8 cellular contexts compared by ENCODE assay signal in the genomic region with DNA sequence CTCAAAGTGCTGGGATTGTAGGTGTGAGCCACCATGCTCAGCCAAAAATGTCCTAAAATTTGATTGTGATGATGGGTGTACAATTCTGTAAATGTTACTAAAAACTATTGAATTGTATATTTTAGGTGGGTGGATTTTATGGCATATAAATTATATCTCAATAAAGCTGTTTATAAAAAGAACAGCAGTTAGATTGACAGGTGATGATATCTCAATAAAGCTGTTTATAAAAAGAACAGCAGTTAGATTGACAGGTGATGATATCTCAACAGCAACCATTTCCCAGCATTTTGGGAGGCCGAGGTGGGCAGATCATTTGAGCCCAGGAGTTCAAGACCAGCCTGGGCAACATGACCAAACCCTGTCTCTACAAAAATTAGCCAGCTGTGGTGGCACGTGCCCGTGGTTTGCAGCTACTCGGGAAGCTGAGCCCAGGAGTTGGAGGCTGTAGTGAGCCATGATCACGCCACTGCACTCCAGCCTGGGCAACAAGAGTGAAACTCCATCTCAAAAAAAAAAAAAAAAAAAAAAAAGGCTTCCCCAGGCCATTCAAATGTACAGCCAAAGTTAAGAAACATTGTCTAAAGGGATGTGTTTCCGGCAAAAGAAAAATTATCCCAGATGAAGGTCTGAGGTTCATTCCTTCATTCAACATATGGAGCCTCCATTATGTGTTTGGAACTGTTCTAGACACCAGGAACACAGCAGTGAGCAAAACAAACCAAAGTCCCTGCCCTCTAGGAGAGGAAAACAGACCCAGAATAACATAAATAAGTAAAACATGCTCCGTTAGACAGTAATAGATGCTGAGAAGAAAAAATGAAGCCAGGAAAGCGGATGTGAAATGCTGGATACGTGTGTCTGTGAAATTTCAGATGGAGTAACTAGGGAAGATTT. TPM values are rescaled to one million over a fixed set of nuclear protein-coding genes. Genes with fewer than 3 reads are reported as not detected.
DNase-seq lines count a peak whose midpoint lies in the region; ATAC-seq and TF ChIP-seq lines count a peak whose summit lies in the region.

No MANE protein-coding gene starts in this region.

- peak overlapping the region; percentile 79 to 97 (median 92) for H3K4me3 Mint-ChIP-seq in naive thymus-derived CD8-positive, alpha-beta T cell

- H3K18ac ChIP-seq in mesendoderm (ENCODE audit: low read length): no peak overlapping the region

- H3K9me3 ChIP-seq in BLaER1: peaks cover 7% of the 10 kb centered on the region
- peaks cover 8% of the 10 kb centered on the region; the same call in 1 of the 2 replicates for H3K9me3 ChIP-seq in HUES6 (ENCODE audit: control insufficient read depth, insufficient read depth, low read depth, low read length)
- no peaks in the 10 kb centered on the region for H3K9me3 ChIP-seq in body of pancreas
- H3K9me3 ChIP-seq in lower lobe of right lung: no peaks in the 10 kb centered on the region

- TF ChIP-seq CTCF in body of pancreas (IDR thresholded peaks at IDR 0.05) (no peak), lower lobe of right lung (IDR thresholded peaks at IDR 0.05) (no peak)

- H2BK120ac ChIP-seq in mesendoderm (ENCODE audit: low read depth, low read length): no peak overlapping the region

- H3K36me3 Mint-ChIP-seq in naive thymus-derived CD8-positive, alpha-beta T cell: peaks cover 0 to 20% (median 6%) of the 10 kb centered on the region in 3 donors

- no peak overlapping the region for H2AK5ac ChIP-seq in mesendoderm (ENCODE audit: low read length)

- H3K27ac ChIP-seq in BLaER1 (no peak overlapping the region), HUES6 (ENCODE audit: low read depth, low read length) (no peak overlapping the region), body of pancreas (peak overlapping the region in 3 of 4 donors; percentile 87 to 96 (median 94)), mesendoderm (ENCODE audit: low read depth, low read length) (no peak overlapping the region), lower lobe of right lung (no peak overlapping the region)

- POLR2A ChIA-PET in naive thymus-derived CD8-positive, alpha-beta T cell (lab: Charles Lee): interaction anchor here (0.7 to 1.6 kb wide), 6 partner anchors 24 to 427 kb away, joined by 3 to 13 read pairs (median 4); a partner anchor contains a TSS

- no peak overlapping the region for H4K8ac ChIP-seq in mesendoderm (ENCODE audit: low read depth, low read length)

- H3K27ac Mint-ChIP-seq in naive thymus-derived CD8-positive, alpha-beta T cell: peak overlapping the region; percentile 91 to 97 (median 94)

- H3K36me3 ChIP-seq in BLaER1: peaks cover 20% of the 10 kb centered on the region
- H3K36me3 ChIP-seq in HUES6 (ENCODE audit: control insufficient read depth, insufficient read depth, low read length): peaks cover 16% of the 10 kb centered on the region
- no peaks in the 10 kb centered on the region for H3K36me3 ChIP-seq in body of pancreas (replicated peaks in 1 of 2; ENCODE audit: insufficient read depth in 1 of 2, low read depth in 2 of 2)
- peaks cover 1% of the 10 kb centered on the region for H3K36me3 ChIP-seq in mesendoderm (ENCODE audit: control insufficient read depth, insufficient read depth, low read length)
- peaks cover 14% of the 10 kb centered on the region for H3K36me3 ChIP-seq in lower lobe of right lung

- peak overlapping the region; percentile 94 for H3K4me2 ChIP-seq in BLaER1
- no peak overlapping the region for H3K4me2 ChIP-seq in mesendoderm (ENCODE audit: low read length)

- H3K9ac ChIP-seq in BLaER1 (no peak overlapping the region), HUES6 (ENCODE audit: low read length) (no peak overlapping the region), mesendoderm (ENCODE audit: low read length) (no peak overlapping the region)

- H4K5ac ChIP-seq in mesendoderm (ENCODE audit: low read length): no peak overlapping the region

- intact Hi-C loops in body of pancreas (cut with DNase I) (no loop called here), lower lobe of right lung (cut with DNase I) (loop anchor here (10.0 kb wide), 1 partner anchor 52 kb away; no protein-coding TSS in a partner anchor)

- no peak for ATAC-seq in body of pancreas
- no peak for ATAC-seq in naive thymus-derived CD8-positive, alpha-beta T cell
- ATAC-seq in lower lobe of right lung: no peak

- no peak overlapping the region for H3K4ac ChIP-seq in mesendoderm (ENCODE audit: low read depth, low read length)

- H3K4me1 Mint-ChIP-seq in naive thymus-derived CD8-positive, alpha-beta T cell: peaks cover 24 to 52% (median 48%) of the 10 kb centered on the region in 4 donors

- no peak overlapping the region for H3K56ac ChIP-seq in mesendoderm (ENCODE audit: low read length)

- H3K27me3 ChIP-seq in BLaER1: no peaks in the 10 kb centered on the region
- no peaks in the 10 kb centered on the region for H3K27me3 ChIP-seq in HUES6 (ENCODE audit: control insufficient read depth, insufficient read depth, low read length)
- H3K27me3 ChIP-seq in body of pancreas: no peaks in the 10 kb centered on the region
- H3K27me3 ChIP-seq in mesendoderm (ENCODE audit: insufficient read depth, low read length, poor library complexity): no peaks in the 10 kb centered on the region
- H3K27me3 ChIP-seq in lower lobe of right lung (ENCODE audit: low read depth): no peaks in the 10 kb centered on the region

- H2BK15ac ChIP-seq in mesendoderm (replicated peaks; ENCODE audit: low read depth): no peak overlapping the region

- no peaks in the 10 kb centered on the region for H3K27me3 Mint-ChIP-seq in naive thymus-derived CD8-positive, alpha-beta T cell

- peaks cover 9% of the 10 kb centered on the region for H3K79me2 ChIP-seq in mesendoderm (ENCODE audit: control insufficient read depth, insufficient read depth, low read length)

- H3K9me3 Mint-ChIP-seq in naive thymus-derived CD8-positive, alpha-beta T cell: no peaks in the 10 kb centered on the region

- no peak overlapping the region for H2BK5ac ChIP-seq in mesendoderm (ENCODE audit: low read length)

- 87 to 89% methylated on average over 9 of the region's 9 CpGs for WGBS in body of pancreas, 2 donors
- no CpG with 5 or more reads among the region's 9 CpGs for WGBS in mesendoderm (ENCODE audit: extremely low coverage, insufficient coverage, low lambda C conversion rate)

- peaks cover 21% of the 10 kb centered on the region for H4K20me1 ChIP-seq in BLaER1

- H3K23ac ChIP-seq in mesendoderm (ENCODE audit: low read length): no peak overlapping the region

- DNase-seq in body of pancreas (no peak), DMS79 (lab: John Stamatoyannopoulos, UW) (no peak), mesendoderm (no peak), lower lobe of right lung (no peak), SHP77 (lab: John Stamatoyannopoulos, UW) (no peak)
- no peak for DNase-seq in naive thymus-derived CD8-positive, alpha-beta T cell

- H3K79me1 ChIP-seq in mesendoderm (ENCODE audit: low read length): peaks cover 17% of the 10 kb centered on the region

- H3K4me3 ChIP-seq in BLaER1: no peak overlapping the region; the same call in 1 of the 2 replicates
- peak overlapping the region; percentile 100 for H3K4me3 ChIP-seq in HUES6 (ENCODE audit: low read depth, low read length)
- H3K4me3 ChIP-seq in body of pancreas: no peak overlapping the region
- no peak overlapping the region for H3K4me3 ChIP-seq in mesendoderm (ENCODE audit: low read length)
- H3K4me3 ChIP-seq in lower lobe of right lung: no peak overlapping the region

- no peak for TF ChIP-seq POLR2A in body of pancreas (IDR thresholded peaks at IDR 0.05)

- peaks cover 40% of the 10 kb centered on the region for H3K4me1 ChIP-seq in BLaER1
- peaks cover 14% of the 10 kb centered on the region for H3K4me1 ChIP-seq in HUES6 (ENCODE audit: control insufficient read depth, insufficient read depth, low read length)
- H3K4me1 ChIP-seq in body of pancreas: peaks cover 24% of the 10 kb centered on the region
- peaks cover 3% of the 10 kb centered on the region for H3K4me1 ChIP-seq in mesendoderm (ENCODE audit: control insufficient read depth, low read depth, low read length)
- peaks cover 25% of the 10 kb centered on the region for H3K4me1 ChIP-seq in lower lobe of right lung

RNA-seq across cellular contexts. Expression of a gene that starts 1.7 kb away (rescaled TPM):
- total RNA-seq in body of pancreas (10 to 100 TPM; 36.1 to 95.9 TPM), lower lobe of right lung (95.7 TPM)
- total RNA-seq in naive thymus-derived CD8-positive, alpha-beta T cell: 100 to 1,000 TPM; 108 to 116 TPM
- 10 to 100 TPM; 65.3 to 82.2 (median 75.7) TPM for polyA plus RNA-seq in naive thymus-derived CD8-positive, alpha-beta T cell
- polyA plus RNA-seq in mesendoderm (2013, experiment 1 of 2): 38.6 TPM
- polyA plus RNA-seq in mesendoderm (2013, experiment 2 of 2): 36.6 TPM

RNA-seq across cellular contexts. Expression of a gene that starts 25.9 kb away (rescaled TPM):
- total RNA-seq in body of pancreas (10 to 100 TPM; 13.2 to 19.8 TPM), lower lobe of right lung (13.9 TPM)
- total RNA-seq in naive thymus-derived CD8-positive, alpha-beta T cell: 1 to 10 TPM; 8.7 to 8.9 TPM
- 1 to 10 TPM; 5.5 to 6.5 (median 6.2) TPM for polyA plus RNA-seq in naive thymus-derived CD8-positive, alpha-beta T cell
- 9.3 TPM for polyA plus RNA-seq in mesendoderm (2013, experiment 1 of 2)
- polyA plus RNA-seq in mesendoderm (2013, experiment 2 of 2): 10.0 TPM

RNA-seq across cellular contexts. Expression of a gene that starts 55.9 kb away (rescaled TPM):
- 10 to 100 TPM; 16.3 to 27.4 TPM for total RNA-seq in body of pancreas
- total RNA-seq in naive thymus-derived CD8-positive, alpha-beta T cell: 10 to 100 TPM; 33.6 to 36.6 TPM
- polyA plus RNA-seq in naive thymus-derived CD8-positive, alpha-beta T cell: 10 to 100 TPM; 13.8 to 20.8 (median 19.0) TPM
- polyA plus RNA-seq in mesendoderm (2013, experiment 1 of 2): 8.6 TPM
- 8.9 TPM for polyA plus RNA-seq in mesendoderm (2013, experiment 2 of 2)
- 40.3 TPM for total RNA-seq in lower lobe of right lung

RNA-seq across cellular contexts. Expression of a gene that starts 59.5 kb away (rescaled TPM):
- total RNA-seq in body of pancreas (10 to 100 TPM; 13.8 to 15.6 TPM), lower lobe of right lung (17.3 TPM)
- 1 to 10 TPM; 1.2 to 1.6 TPM for total RNA-seq in naive thymus-derived CD8-positive, alpha-beta T cell
- 1 to 10 TPM; 1.7 to 3.6 (median 2.6) TPM for polyA plus RNA-seq in naive thymus-derived CD8-positive, alpha-beta T cell
- polyA plus RNA-seq in mesendoderm (2013, experiment 1 of 2): 10.5 TPM
- 10.6 TPM for polyA plus RNA-seq in mesendoderm (2013, experiment 2 of 2)

Comparison
In these comparisons a context has a peak if more than half of its experiments do, and no peak if none do; other contexts are left out.
1. H3K27ac ChIP-seq: peak in body of pancreas (3 of 4); none in BLaER1 (single experiment), HUES6 (single experiment), mesendoderm (single experiment) and lower lobe of right lung (single experiment).